In the genomic region with DNA sequence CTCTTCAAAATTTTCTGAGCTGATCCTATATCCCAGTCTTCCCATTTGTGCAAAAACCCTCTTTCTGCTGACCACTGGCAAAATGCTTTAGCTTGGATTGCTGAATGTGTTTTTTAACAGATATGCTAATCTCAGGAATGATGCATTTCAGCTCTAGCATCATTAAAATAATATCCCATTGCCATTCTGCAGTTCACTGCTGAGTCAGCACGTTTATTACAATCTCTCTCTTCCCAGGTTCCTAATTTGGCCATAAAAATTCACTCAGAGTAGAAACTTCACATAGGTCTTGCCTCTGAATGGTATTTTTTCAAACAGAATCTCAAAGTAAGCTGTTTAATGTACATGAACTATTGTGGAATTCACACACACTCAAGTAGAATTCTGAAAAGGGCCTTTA, we compare ENCODE assay signal across 7 cellular contexts.
"Had no signal": no experiment of that assay in that cellular context is flagged by ENCODE, and none has a peak within 500 bp of the region (broad histone marks: within the 10 kb centered on the region; RNA-seq: fewer than 3 reads in every experiment).

No MANE protein-coding gene starts in this region.

- H3K9me3 ChIP-seq: HAP-1 had no signal

- H3K27ac ChIP-seq: HL-60 had no signal

- H2AFZ ChIP-seq: GM23338 had no signal

- DNase-seq: H7, HFFc6, KG1 had no signal

- H3K4me3 ChIP-seq: GM23338, HAP-1 had no signal

- H3K4me1 ChIP-seq: HAP-1 had no signal

- ATAC-seq: GM23338, HCT116 had no signal

- H3K36me3 ChIP-seq: HAP-1 had no signal

- H3K4me2 ChIP-seq: GM23338 had no signal
